Comparison of ENCODE assay signal across 15 cellular contexts in genomic region chr4:85720736-85721135, GRCh38.
DNase-seq lines count a peak whose midpoint lies in the region; FAIRE-seq and TF ChIP-seq lines count a peak whose summit lies in the region.
"Had no signal": no experiment of that assay in that cellular context is flagged by ENCODE, and none has a peak within 500 bp of the region (broad histone marks: within the 10 kb centered on the region; RNA-seq: fewer than 3 reads in every experiment).

No MANE protein-coding gene starts in this region.

- 54% methylated on average over 3 of the region's 3 CpGs for WGBS in hepatocyte (ENCODE audit: low lambda C conversion rate, missing lambda C conversion rate)

- peak; percentile 33 for DNase-seq in AG08395 (ENCODE audit: low spot score)
- DNase-seq in HTR-8/SVneo (ENCODE audit: insufficient read length, low spot score) = peak; percentile 5
- DNase-seq in astrocyte of the hippocampus (ENCODE audit: low read depth, low spot score) = peak; percentile 58
- peak; percentile 20 for DNase-seq in hepatocyte (ENCODE audit: low spot score)
- no peak for DNase-seq in NCI-H2171 (lab: John Stamatoyannopoulos, UW)
- DNase-seq in superior temporal gyrus (ENCODE audit: extremely low spot score) = no peak
- no peak for DNase-seq in GM19239 (ENCODE audit: insufficient read length, low spot score)
- DNase-seq in hypothalamus (lab: John Stamatoyannopoulos, UW) = no peak
- DNase-seq: activated CD4-positive, alpha-beta T cell treated with anti-CD3 and anti-CD28 coated beads for 36 hours; activated T-cell treated with anti-CD3 and anti-CD28 coated beads, Interleukin-2, amount 50 U/mL, for 48 hours; DMS153; glutamatergic neuron; left cardiac atrium; NCI-H2107; upper lobe of left lung had no signal

- no peak overlapping the region for H3K4me3 ChIP-seq in hepatocyte
- H3K4me3 ChIP-seq: upper lobe of left lung had no signal

- H3K79me2 ChIP-seq in hepatocyte = no peaks in the 10 kb centered on the region

- no peaks in the 10 kb centered on the region for H3K9me2 ChIP-seq in hepatocyte (replicated peaks; ENCODE audit: insufficient read depth)

- no peaks in the 10 kb centered on the region for H3K9me3 ChIP-seq in hepatocyte (ENCODE audit: low read depth)
- H3K9me3 ChIP-seq: upper lobe of left lung had no signal

- no peak overlapping the region for H3K4me2 ChIP-seq in hepatocyte

- H3K4me1 ChIP-seq in hepatocyte (ENCODE audit: insufficient read depth) = no peaks in the 10 kb centered on the region

- no peaks in the 10 kb centered on the region for H4K20me1 ChIP-seq in hepatocyte (ENCODE audit: insufficient read depth, poor library complexity, severe bottlenecking)

- no peaks in the 10 kb centered on the region for H3K27me3 ChIP-seq in hepatocyte
- H3K27me3 ChIP-seq: upper lobe of left lung had no signal

- H2AFZ ChIP-seq in hepatocyte = no peak overlapping the region

- TF ChIP-seq CTCF in hepatocyte (IDR thresholded peaks at IDR 0.05; ENCODE audit: poor library complexity) = no peak

- no peak overlapping the region for H3K27ac ChIP-seq in hepatocyte
- H3K27ac ChIP-seq: upper lobe of left lung had no signal

- H3K36me3 ChIP-seq in hepatocyte (replicated peaks; ENCODE audit: insufficient read depth, low read depth) = no peaks in the 10 kb centered on the region
- H3K36me3 ChIP-seq: upper lobe of left lung had no signal

- FAIRE-seq in HTR-8/SVneo (lab: Jason Lieb, UNC) (no peak), GM19239 (lab: Jason Lieb, UNC) (no peak)

Comparison
In these comparisons a context has a peak if more than half of its experiments do, and no peak if none do; other contexts are left out.
1. DNase-seq: peak in AG08395 (single experiment), HTR-8/SVneo (single experiment), astrocyte of the hippocampus (single experiment) and hepatocyte (single experiment); none in NCI-H2171 (single experiment), superior temporal gyrus (single experiment), GM19239 (single experiment) and hypothalamus (0 of 51).